ENCODE assay signal across 8 cellular contexts in the genomic region with DNA sequence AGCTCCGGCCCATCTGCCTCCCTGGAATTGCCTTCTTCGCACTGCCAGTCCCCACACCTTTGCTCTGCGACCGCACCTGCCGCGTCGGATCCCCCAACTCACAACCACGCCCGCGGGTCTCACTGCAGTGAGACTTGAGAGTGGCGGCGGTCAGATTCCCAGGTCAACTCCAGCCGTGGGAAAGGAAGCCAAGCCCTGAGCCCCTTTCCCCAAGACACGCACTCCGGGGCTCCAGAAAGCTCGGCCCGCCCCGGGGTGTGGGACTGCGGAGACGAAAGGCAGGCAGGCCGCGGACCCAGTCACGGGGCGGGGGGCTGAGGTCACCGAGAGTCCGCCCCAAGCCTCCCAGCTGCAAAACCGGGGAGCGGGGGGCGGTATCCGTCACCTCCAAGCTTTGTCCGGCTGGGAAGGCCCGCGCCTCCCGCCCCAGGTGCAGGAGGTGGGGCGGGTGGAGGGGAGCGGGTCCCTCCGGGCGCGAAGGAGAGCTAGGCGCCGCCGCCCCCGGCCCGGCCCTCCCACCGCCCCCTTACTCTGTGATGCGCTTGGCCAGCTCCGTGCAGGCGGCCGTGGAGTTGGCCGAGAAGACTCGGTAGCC. TPM values are rescaled to one million over a fixed set of nuclear protein-coding genes. Genes with fewer than 3 reads are reported as not detected.
DNase-seq lines count a peak whose midpoint lies in the region; ATAC-seq, FAIRE-seq and TF ChIP-seq lines count a peak whose summit lies in the region.

No MANE protein-coding gene starts in this region.

- TF ChIP-seq CTCF in GM12875 (IDR thresholded peaks at IDR 0.05; ENCODE audit: borderline replicate concordance, insufficient read depth, low read depth, low read length): no peak

- H3K4me1 ChIP-seq in iPS-15b (ENCODE audit: control insufficient read depth, insufficient read depth, low read length) (no peaks in the 10 kb centered on the region), small intestine (ENCODE audit: control insufficient read depth in 2 of 2, insufficient read depth in 1 of 2, low read depth in 1 of 2, low read length in 1 of 2) (no peaks in the 10 kb centered on the region)

- WGBS in small intestine, 3 donors: 0 to 1% (median 1%) methylated on average over 40 to 51 of the region's 51 CpGs

- no peaks in the 10 kb centered on the region for H3K36me3 ChIP-seq in iPS-15b (ENCODE audit: control insufficient read depth, insufficient read depth, low read length)
- H3K36me3 ChIP-seq in small intestine (ENCODE audit: control insufficient read depth in 2 of 2, insufficient read depth in 2 of 2, low read length in 2 of 2): no peaks in the 10 kb centered on the region

- H3K9me3 ChIP-seq in iPS-15b (ENCODE audit: control insufficient read depth, insufficient read depth, low read length) (no peaks in the 10 kb centered on the region), small intestine (ENCODE audit: control insufficient read depth, low read depth) (no peaks in the 10 kb centered on the region)

- H3K9ac ChIP-seq in iPS-15b (ENCODE audit: low read depth, low read length): no peak overlapping the region

- H3K27me3 ChIP-seq in iPS-15b (ENCODE audit: control insufficient read depth, insufficient read depth, low read length) (no peaks in the 10 kb centered on the region), small intestine (ENCODE audit: control insufficient read depth in 2 of 2, insufficient read depth in 2 of 2, low read length in 2 of 2) (no peaks in the 10 kb centered on the region)

- DNase-seq in M059J (ENCODE audit: low read depth): peak; percentile 36
- peak; percentile 30 for DNase-seq in small intestine
- DNase-seq in inferior parietal cortex (ENCODE audit: extremely low spot score): no peak
- no peak for DNase-seq in foreskin melanocyte

- H3K4me3 ChIP-seq in GM12875 (ENCODE audit: low read depth, low read length): peak overlapping the region; percentile 94
- peak overlapping the region; percentile 57 for H3K4me3 ChIP-seq in iPS-15b (ENCODE audit: low read depth, low read length)
- peak overlapping the region; percentile 56 to 91 for H3K4me3 ChIP-seq in small intestine (ENCODE audit: low read depth in 1 of 2, low read length in 2 of 2)

- ATAC-seq in GM21723 (IDR thresholded peaks at IDR 0.05; ENCODE audit: unreplicated experiment): peak; percentile 13

- H3K27ac ChIP-seq in angular gyrus (ENCODE audit: low read depth, low read length) (peak overlapping the region; percentile 13), small intestine (ENCODE audit: low read depth in 1 of 2, low read length in 1 of 2) (peak overlapping the region; percentile 80 to 99)

- FAIRE-seq in small intestine (lab: Jason Lieb, UNC): no peak

RNA-seq across cellular contexts. Expression of a gene that starts 0.6 kb away (rescaled TPM):
- total RNA-seq in M059J (2014; rRNA removed; shearing (Covaris generic)): 36.8 and 52.9 TPM in 2 replicates
- 10 to 100 TPM; 32.2 to 34.9 (median 32.5) TPM for polyA plus RNA-seq in small intestine

RNA-seq across cellular contexts. Expression of a gene that starts 31.3 kb away (rescaled TPM):
- total RNA-seq in M059J (2014; rRNA removed; shearing (Covaris generic)): 33.8 and 41.2 TPM in 2 replicates
- polyA plus RNA-seq in small intestine: 10 to 100 TPM; 10.5 to 12.7 (median 11.6) TPM

RNA-seq across cellular contexts. Expression of a gene that starts 45.0 kb away (rescaled TPM):
- 1.7 and 1.9 TPM in 2 replicates for total RNA-seq in M059J (2014; rRNA removed; shearing (Covaris generic))
- 1 to 10 TPM; 2.5 to 3.0 (median 2.7) TPM for polyA plus RNA-seq in small intestine

Comparison
In these comparisons a context has a peak if more than half of its experiments do, and no peak if none do; other contexts are left out.
1. DNase-seq: peak in M059J (single experiment) and small intestine (single experiment); none in inferior parietal cortex (single experiment) and foreskin melanocyte (single experiment).
2. Peak in every context shown above with its lines, with median percentiles within 50 percentile points of each other: H3K4me3 ChIP-seq.